Comparison of ENCODE assay signal across 7 cellular contexts in the genomic region with DNA sequence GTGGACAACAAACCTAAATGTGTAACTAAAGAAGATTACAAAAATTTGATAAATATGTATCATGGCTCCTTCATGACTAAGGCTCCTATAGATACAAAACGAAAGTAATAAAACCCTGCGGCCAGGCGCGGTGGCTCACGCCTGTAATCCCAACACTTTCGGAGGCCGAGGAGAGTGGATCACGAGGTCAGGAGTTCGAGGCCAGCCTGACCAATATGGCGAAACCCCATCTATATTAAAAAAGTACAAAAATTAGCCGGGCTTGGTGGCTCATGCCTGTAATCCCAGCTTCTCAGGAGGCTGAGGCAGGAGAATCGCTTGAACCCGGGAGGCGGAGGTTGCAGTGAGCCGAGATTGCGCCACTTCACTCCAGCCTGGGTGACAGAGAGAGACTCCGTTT. TPM values are rescaled to one million over a fixed set of nuclear protein-coding genes. Genes with fewer than 3 reads are reported as not detected.
DNase-seq lines count a peak whose midpoint lies in the region; TF ChIP-seq lines count a peak whose summit lies in the region.
"Not testable (repeated sequence)": the region's sequence is repeated elsewhere in the genome, so short reads cannot be mapped to it uniquely, and the experiment has no call there.

No MANE protein-coding gene starts in this region.

- not testable (repeated sequence) for H3K36me3 Mint-ChIP-seq in nephron (ENCODE audit: low read depth)

- peak overlapping the region in 1 of 3 experiments; percentile 96 for H3K4me3 Mint-ChIP-seq in nephron

- DNase-seq in DMS53 (lab: John Stamatoyannopoulos, UW) (peak; percentile 34), LoVo (ENCODE audit: low spot score) (peak; percentile 59), RPMI7951 (ENCODE audit: low read depth) (peak; percentile 57), SW480 (ENCODE audit: low spot score) (peak; percentile 22), fibroblast of villous mesenchyme (ENCODE audit: low read depth) (peak; percentile 55)
- not testable (repeated sequence) for DNase-seq in NT2/D1 (ENCODE audit: low read depth, low spot score)

- H3K4me3 ChIP-seq in NT2/D1 (ENCODE audit: insufficient read length, low read depth) (peak overlapping the region; percentile 91), fibroblast of villous mesenchyme (ENCODE audit: low read depth, low read length) (peak overlapping the region; percentile 34)

- not testable (repeated sequence) for H3K9me3 ChIP-seq in NT2/D1 (ENCODE audit: insufficient read depth, low read length)

- not testable (repeated sequence) for H3K9ac ChIP-seq in NT2/D1 (ENCODE audit: insufficient read length, low read depth)

- not testable (repeated sequence) for H3K4me1 ChIP-seq in NT2/D1 (ENCODE audit: insufficient read depth, insufficient read length)

- H3K36me3 ChIP-seq in NT2/D1 (ENCODE audit: insufficient read depth, insufficient read length, low read length), result not testable (repeated sequence)

- H3K27me3 Mint-ChIP-seq in nephron (ENCODE audit: low read depth), result not testable (repeated sequence)

- not testable (repeated sequence) for H3K9me3 Mint-ChIP-seq in nephron

- peak overlapping the region in 2 of 3 experiments; percentile 94 to 99 for H3K27ac Mint-ChIP-seq in nephron

- TF ChIP-seq CTCF in fibroblast of villous mesenchyme (IDR thresholded peaks at IDR 0.05; ENCODE audit: insufficient read depth, low read depth, low read length); nephron (IDR thresholded peaks at IDR 0.05; ENCODE audit: unreplicated experiment in 3 of 3): not testable (repeated sequence)

- H3K4me1 Mint-ChIP-seq in nephron, result peaks cover 32% of the 10 kb centered on the region

- not testable (repeated sequence) for H3K27me3 ChIP-seq in NT2/D1 (ENCODE audit: insufficient read depth, insufficient read length)

RNA-seq across cellular contexts. Expression of a gene that starts 2.3 kb away (rescaled TPM):
- 9.7 and 12.0 TPM in 2 replicates for total RNA-seq in RPMI7951 (2014; rRNA removed; shearing (Covaris generic))
- 9.7 and 12.5 TPM in 2 replicates for total RNA-seq in fibroblast of villous mesenchyme

RNA-seq across cellular contexts. Expression of a gene that starts 18.2 kb away (rescaled TPM):
- total RNA-seq in RPMI7951 (2014; rRNA removed; shearing (Covaris generic)), result 30.3 and 31.7 TPM in 2 replicates
- total RNA-seq in fibroblast of villous mesenchyme, result 29.0 and 33.7 TPM in 2 replicates

RNA-seq across cellular contexts. Expression of a gene that starts 45.0 kb away (rescaled TPM):
- 129 and 139 TPM in 2 replicates for total RNA-seq in RPMI7951 (2014; rRNA removed; shearing (Covaris generic))
- 142 and 154 TPM in 2 replicates for total RNA-seq in fibroblast of villous mesenchyme
